7 cellular contexts compared by ENCODE assay signal in genomic region chr21:39373634-39374033, GRCh38. TPM values are rescaled to one million over a fixed set of nuclear protein-coding genes. Genes with fewer than 3 reads are reported as not detected.
DNase-seq lines count a peak whose midpoint lies in the region; ATAC-seq and TF ChIP-seq lines count a peak whose summit lies in the region.

No MANE protein-coding gene starts in this region.

- no peaks in the 10 kb centered on the region for H3K36me3 ChIP-seq in kidney epithelial cell (ENCODE audit: control insufficient read depth, insufficient read depth, low read length)

- peak; percentile 42 for DNase-seq in GDM1 (lab: John Stamatoyannopoulos, UW)
- DNase-seq in T-helper 17 cell = no peak
- DNase-seq in kidney epithelial cell (ENCODE audit: low read depth) = no peak
- no peak for DNase-seq in stimulated activated CD4-positive, alpha-beta T cell treated with anti-CD3 and anti-CD28 coated beads, Interleukin-12 subunit alpha, Interleukin-12 subunit beta, amount 100 ng/mL, for 4 hours
- DNase-seq in mesenteric fat pad (ENCODE audit: low spot score) = no peak
- DNase-seq in activated CD8-positive, alpha-beta memory T cell treated with anti-CD3 and anti-CD28 coated beads, Interleukin-2, amount 50 U/mL, for 4 hours = no peak

- H3K27me3 ChIP-seq in kidney epithelial cell (ENCODE audit: control insufficient read depth, insufficient read depth, low read length) = peaks cover 3% of the 10 kb centered on the region

- H3K4me3 ChIP-seq in kidney epithelial cell (ENCODE audit: low read depth, low read length) = no peak overlapping the region

- no peaks in the 10 kb centered on the region for H3K9me3 ChIP-seq in T-helper 17 cell (ENCODE audit: control insufficient read depth, low read length, poor library complexity, severe bottlenecking)

- H3K27ac Mint-ChIP-seq in T-helper 17 cell = no peak overlapping the region

- H3K4me1 Mint-ChIP-seq in T-helper 17 cell = no peaks in the 10 kb centered on the region

- TF ChIP-seq CTCF in kidney epithelial cell (IDR thresholded peaks at IDR 0.05; ENCODE audit: insufficient read depth, low read length, poor library complexity, severe bottlenecking) = peak; percentile 55

- H3K27me3 Mint-ChIP-seq in T-helper 17 cell = peaks cover 15% of the 10 kb centered on the region

- ATAC-seq in HG03565 (IDR thresholded peaks at IDR 0.05; ENCODE audit: unreplicated experiment) (peak; percentile 51), T-helper 17 cell (peak; percentile 63)

- no peaks in the 10 kb centered on the region for H3K36me3 Mint-ChIP-seq in T-helper 17 cell (ENCODE audit: low read depth)

- no peak overlapping the region for H3K4me3 Mint-ChIP-seq in T-helper 17 cell

RNA-seq across cellular contexts. Expression of gene HMGN1, which starts 24.7 kb away (rescaled TPM):
- total RNA-seq in T-helper 17 cell (100 to 1,000 TPM; 183 to 231 TPM), kidney epithelial cell (330 and 352 TPM in 2 replicates), mesenteric fat pad (88.1 TPM)
